20 cellular contexts compared by ENCODE assay signal in genomic region chr5:6551287-6551954, GRCh38.
DNase-seq lines count a peak whose midpoint lies in the region; ATAC-seq and TF ChIP-seq lines count a peak whose summit lies in the region.
"Had no signal": no experiment of that assay in that cellular context is flagged by ENCODE, and none has a peak within 500 bp of the region (broad histone marks: within the 10 kb centered on the region; RNA-seq: fewer than 3 reads in every experiment).

No MANE protein-coding gene starts in this region.

- H3K36me3 Mint-ChIP-seq in chondrocyte (ENCODE audit: low read depth), result no peaks in the 10 kb centered on the region
- H3K36me3 Mint-ChIP-seq: CD8-positive, alpha-beta memory T cell had no signal

- H3K27me3 Mint-ChIP-seq in chondrocyte (ENCODE audit: low read depth), result peaks cover 9% of the 10 kb centered on the region

- in situ Hi-C loops in HAP-1 (cut with MboI; ENCODE audit: low sequenced_read_pairs), result no loop called here

- H3K9me3 ChIP-seq in sigmoid colon (no peaks in the 10 kb centered on the region), HAP-1 (no peaks in the 10 kb centered on the region)
- H3K9me3 ChIP-seq: body of pancreas, prostate gland had no signal

- TF ChIP-seq CTCF in chondrocyte (IDR thresholded peaks at IDR 0.05) (no peak), sigmoid colon (IDR thresholded peaks at IDR 0.05) (no peak), foreskin keratinocyte (conservative IDR thresholded peaks at IDR 0.05) (no peak)

- peak; percentile 9 for DNase-seq in EH (ENCODE audit: low read depth)
- peak; percentile 50 to 87 for DNase-seq in NCI-H446 (lab: John Stamatoyannopoulos, UW)
- no peak for DNase-seq in chondrocyte (ENCODE audit: low spot score)
- no peak for DNase-seq in sigmoid colon
- DNase-seq in foreskin keratinocyte, result no peak
- DNase-seq in mucosa of gallbladder (ENCODE audit: low spot score), result no peak
- no peak for DNase-seq in HAP-1 (ENCODE audit: low spot score in 2 of 2)
- DNase-seq: activated naive CD4-positive, alpha-beta T cell treated with anti-CD3 and anti-CD28 coated beads, Interleukin-2, amount 50 U/mL, for 16 hours; activated T-cell treated with anti-CD3 and anti-CD28 coated beads, Interleukin-2, amount 50 U/mL, for 4 hours; body of pancreas; CD8-positive, alpha-beta memory T cell; H9; mesenchymal stem cell; NCI-H146; NCI-H2171; NCI-H82 had no signal

- peak overlapping the region in 3 of 4 donors; percentile 5 to 95 (median 68) for H3K27ac ChIP-seq in sigmoid colon
- no peak overlapping the region for H3K27ac ChIP-seq in foreskin keratinocyte
- H3K27ac ChIP-seq: body of pancreas, prostate gland, SK-N-MC had no signal

- H3K4me3 ChIP-seq in sigmoid colon, result no peak overlapping the region
- no peak overlapping the region for H3K4me3 ChIP-seq in HAP-1
- H3K4me3 ChIP-seq: body of pancreas, prostate gland, SK-N-MC had no signal

- intact Hi-C loops in sigmoid colon (cut with DNase I), result no loop called here

- H3K9me3 Mint-ChIP-seq in chondrocyte (ENCODE audit: low read depth), result no peaks in the 10 kb centered on the region
- H3K9me3 Mint-ChIP-seq: activated T-cell treated with anti-CD3 and anti-CD28 coated beads, Interleukin-2, amount 50 U/mL, for 4 hours; CD8-positive, alpha-beta memory T cell; nephron had no signal

- peak in 2 of 4 donors; percentile 78 to 88 for TF ChIP-seq EP300 in sigmoid colon (IDR thresholded peaks at IDR 0.05)

- peak overlapping the region; percentile 39 for H3K27ac Mint-ChIP-seq in chondrocyte (ENCODE audit: unreplicated experiment)
- H3K27ac Mint-ChIP-seq: CD8-positive, alpha-beta memory T cell; nephron had no signal

- ATAC-seq in foreskin keratinocyte (no peak), HG03354 (IDR thresholded peaks at IDR 0.05; ENCODE audit: poor library complexity, severe bottlenecking, unreplicated experiment) (no peak)
- ATAC-seq: activated T-cell treated with anti-CD3 and anti-CD28 coated beads, Interleukin-2, amount 50 U/mL, for 4 hours; body of pancreas had no signal

- H3K4me3 Mint-ChIP-seq in chondrocyte (ENCODE audit: unreplicated experiment), result no peak overlapping the region
- H3K4me3 Mint-ChIP-seq: activated T-cell treated with anti-CD3 and anti-CD28 coated beads, Interleukin-2, amount 50 U/mL, for 4 hours; CD8-positive, alpha-beta memory T cell; H9; nephron had no signal

- peaks cover 0 to 40% (median 32%) of the 10 kb centered on the region in 4 donors for H3K4me1 ChIP-seq in sigmoid colon
- H3K4me1 ChIP-seq in foreskin keratinocyte, result no peaks in the 10 kb centered on the region
- H3K4me1 ChIP-seq in HAP-1, result no peaks in the 10 kb centered on the region
- H3K4me1 ChIP-seq: body of pancreas, prostate gland had no signal

- 86 to 90% methylated on average over 17 of the region's 17 CpGs for WGBS in sigmoid colon, 2 donors

- TF ChIP-seq POLR2A in sigmoid colon (IDR thresholded peaks at IDR 0.05), result no peak

- H3K27me3 ChIP-seq in sigmoid colon (no peaks in the 10 kb centered on the region), foreskin keratinocyte (no peaks in the 10 kb centered on the region), HAP-1 (ENCODE audit: low read depth) (no peaks in the 10 kb centered on the region)

- H3K36me3 ChIP-seq in sigmoid colon, result no peaks in the 10 kb centered on the region
- no peaks in the 10 kb centered on the region for H3K36me3 ChIP-seq in HAP-1 (replicated peaks)
- H3K36me3 ChIP-seq: prostate gland had no signal

- peaks cover 20% of the 10 kb centered on the region for H3K4me1 Mint-ChIP-seq in chondrocyte (ENCODE audit: low read depth)
- H3K4me1 Mint-ChIP-seq: CD8-positive, alpha-beta memory T cell had no signal

Comparison
In these comparisons a context has a peak if more than half of its experiments do, and no peak if none do; other contexts are left out.
1. DNase-seq: peak in EH (single experiment) and NCI-H446 (2 of 2); none in chondrocyte (single experiment), sigmoid colon (single experiment), foreskin keratinocyte (0 of 2), mucosa of gallbladder (single experiment) and HAP-1 (0 of 2).